In the genomic region with DNA sequence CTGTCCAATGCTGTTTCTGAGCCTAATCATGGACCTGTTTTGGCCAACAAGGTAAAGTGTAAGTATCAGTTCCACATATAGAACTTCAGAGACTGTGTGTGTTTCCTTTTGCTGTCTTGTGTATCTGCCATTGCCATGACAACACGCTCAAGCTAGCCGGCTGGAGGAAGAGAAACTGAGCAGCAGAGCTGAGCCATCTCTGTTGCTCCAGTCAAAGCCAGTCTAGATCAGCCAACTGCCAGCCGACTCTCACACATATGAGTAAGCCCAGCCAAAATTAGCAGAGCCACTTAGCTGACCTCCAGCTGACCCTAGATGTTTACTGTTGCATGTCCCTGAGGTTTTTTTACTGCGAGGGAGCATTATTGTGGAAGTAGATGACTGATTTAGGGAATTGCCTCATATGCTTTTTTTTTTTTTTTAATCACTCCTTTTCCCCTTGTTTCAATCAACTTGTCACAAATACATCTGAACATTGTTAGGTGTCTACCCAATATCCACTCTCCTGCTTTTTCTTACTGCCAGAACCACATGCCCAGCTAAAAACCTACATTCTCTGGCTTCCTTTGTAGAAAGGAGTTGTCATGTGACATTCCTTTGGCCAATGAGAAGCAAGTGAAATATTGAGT, we compare ENCODE assay signal across 9 cellular contexts.
DNase-seq lines count a peak whose midpoint lies in the region; TF ChIP-seq lines count a peak whose summit lies in the region.
"Had no signal": no experiment of that assay in that cellular context is flagged by ENCODE, and none has a peak within 500 bp of the region (broad histone marks: within the 10 kb centered on the region; RNA-seq: fewer than 3 reads in every experiment).

No MANE protein-coding gene starts in this region.

- no peaks in the 10 kb centered on the region for H3K9me2 ChIP-seq in GM23248 (ENCODE audit: insufficient read depth)

- WGBS in GM23248 (ENCODE audit: low coverage in 1 of 2, low lambda C conversion rate in 2 of 2, missing lambda C conversion rate in 2 of 2), 2 experiments = 17 to 27% methylated on average over 4 of the region's 4 CpGs
- WGBS in thyroid gland, 2 donors = 63 to 65% methylated on average over 4 of the region's 4 CpGs

- TF ChIP-seq POLR2A in thyroid gland (IDR thresholded peaks at IDR 0.05) = no peak

- H3K9me3 ChIP-seq in GM23248 (ENCODE audit: low read depth) = peaks cover 3% of the 10 kb centered on the region
- H3K9me3 ChIP-seq in thyroid gland = no peaks in the 10 kb centered on the region

- H4K20me1 ChIP-seq in GM23248 (ENCODE audit: insufficient read depth) = no peaks in the 10 kb centered on the region

- no peak overlapping the region for H2AFZ ChIP-seq in GM23248

- H3K27me3 ChIP-seq in GM23248 (replicated peaks; ENCODE audit: insufficient read depth) (no peaks in the 10 kb centered on the region), thyroid gland (no peaks in the 10 kb centered on the region)

- no peaks in the 10 kb centered on the region for H3K36me3 ChIP-seq in GM23248 (ENCODE audit: low read depth)
- no peaks in the 10 kb centered on the region for H3K36me3 ChIP-seq in thyroid gland

- no peak for TF ChIP-seq CTCF in cardiac fibroblast (IDR thresholded peaks at IDR 0.05; ENCODE audit: low read depth, low read length)
- no peak for TF ChIP-seq CTCF in thyroid gland (IDR thresholded peaks at IDR 0.05)

- no peak overlapping the region for H3K9ac ChIP-seq in GM23248

- H3K79me2 ChIP-seq in GM23248 (ENCODE audit: insufficient read depth) = no peaks in the 10 kb centered on the region

- no peaks in the 10 kb centered on the region for H3K4me1 ChIP-seq in GM23248 (ENCODE audit: insufficient read depth)
- peaks cover 0 to 6% of the 10 kb centered on the region in 2 donors for H3K4me1 ChIP-seq in thyroid gland
- H3K4me1 ChIP-seq: A549 had no signal

- intact Hi-C loops in thyroid gland (cut with DNase I) = no loop called here

- in situ Hi-C loops in GM23248 (cut with MboI) = no loop called here

- H3F3A ChIP-seq in GM23248 (ENCODE audit: insufficient read depth) = 0 out of 2 replicates have a peak, but pooled peaks cover 5% of the 10 kb centered on the region

- H3K4me3 ChIP-seq in GM23248 = no peak overlapping the region
- H3K4me3 ChIP-seq in cardiac fibroblast (replicated peaks in 1 of 2; ENCODE audit: low read depth in 2 of 2, low read length in 2 of 2) = no peak overlapping the region
- H3K4me3 ChIP-seq in thyroid gland (replicated peaks in 1 of 3) = no peak overlapping the region
- H3K4me3 ChIP-seq: A549 had no signal

- H3K27ac ChIP-seq in GM23248 (no peak overlapping the region), thyroid gland (no peak overlapping the region)
- H3K27ac ChIP-seq: A549 had no signal

- peak; percentile 34 for DNase-seq in NCI-H748 (lab: John Stamatoyannopoulos, UW; ENCODE audit: unreplicated experiment)
- no peak for DNase-seq in NCI-H748 treated with DMSO at 0.1 percent for 48 hours (lab: John Stamatoyannopoulos, UW)
- DNase-seq in GM23248 = peak; percentile 48
- DNase-seq in M059J (ENCODE audit: low read depth) = peak; percentile 99
- DNase-seq in cardiac fibroblast (ENCODE audit: low read depth in 2 of 2) = peak; percentile 18 to 66
- DNase-seq in HT-29 (ENCODE audit: low spot score) = no peak
- no peak for DNase-seq in thyroid gland
- no peak for DNase-seq in NCI-H1436 treated with DMSO at 0.1 percent for 48 hours (lab: John Stamatoyannopoulos, UW)

- no peak overlapping the region for H3K4me2 ChIP-seq in GM23248 (ENCODE audit: unreplicated experiment)
- H3K4me2 ChIP-seq: A549 had no signal

Comparison
In these comparisons a context has a peak if more than half of its experiments do, and no peak if none do; other contexts are left out.
1. DNase-seq: peak in NCI-H748 (single experiment), GM23248 (single experiment), M059J (single experiment) and cardiac fibroblast (2 of 2); none in NCI-H748 treated with DMSO at 0.1 percent for 48 hours (single experiment), HT-29 (single experiment), thyroid gland (0 of 2) and NCI-H1436 treated with DMSO at 0.1 percent for 48 hours (single experiment).